Comparison of ENCODE assay signal across 21 cellular contexts in the genomic region with DNA sequence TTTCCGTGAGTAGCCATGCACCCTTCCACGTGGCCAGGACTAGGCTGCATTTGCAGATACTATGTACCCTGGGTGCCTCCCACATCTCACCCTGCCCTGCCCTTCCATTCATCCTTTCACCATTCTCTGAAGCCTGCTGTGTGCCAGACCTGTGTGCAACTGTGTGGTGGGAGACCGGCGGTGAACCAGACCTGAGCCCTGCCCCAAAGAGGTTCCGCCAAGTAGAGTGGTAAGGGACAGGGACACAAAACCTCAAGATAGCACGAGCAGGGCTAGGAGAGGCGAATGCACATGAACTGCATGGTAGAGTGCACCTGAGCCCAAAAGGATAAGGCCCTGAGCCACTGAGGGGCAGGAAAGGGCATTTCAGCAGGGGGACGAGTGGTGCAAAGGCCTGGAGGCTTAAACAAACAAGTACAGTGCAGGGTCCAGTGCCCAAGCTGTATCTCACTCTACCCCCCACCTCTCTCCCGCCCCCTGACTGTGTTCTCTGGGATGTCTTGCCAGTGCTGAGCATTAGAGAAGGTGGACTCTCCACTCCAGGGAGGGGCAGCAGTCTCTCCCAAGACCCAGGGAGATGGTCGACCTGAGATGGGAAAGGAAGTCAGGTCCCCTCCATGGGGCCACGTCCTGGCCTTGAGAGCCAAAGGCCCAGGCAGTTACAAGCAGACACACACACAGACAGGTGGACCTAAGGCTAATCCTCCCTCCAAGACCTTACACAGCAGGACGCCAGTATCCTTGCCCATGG. TPM values are rescaled to one million over a fixed set of nuclear protein-coding genes. Genes with fewer than 3 reads are reported as not detected.
A peak's percentile ranks its signal among the peaks of the same experiment; 100 is the strongest.
DNase-seq lines count a peak whose midpoint lies in the region; ATAC-seq, FAIRE-seq and TF ChIP-seq lines count a peak whose summit lies in the region.
"Had no signal": no experiment of that assay in that cellular context is flagged by ENCODE, and none has a peak within 500 bp of the region (broad histone marks: within the 10 kb centered on the region; RNA-seq: fewer than 3 reads in every experiment).

No MANE protein-coding gene starts in this region.

- H3K4me1 Mint-ChIP-seq in stimulated activated effector memory CD8-positive, alpha-beta T cell treated with anti-CD3 and anti-CD28 coated beads, Interleukin-12 subunit alpha, Interleukin-12 subunit beta, amount 100 ng/mL, for 72 hours, result peaks cover 32% of the 10 kb centered on the region
- H3K4me1 Mint-ChIP-seq in endothelial cell (ENCODE audit: unreplicated experiment), result no peaks in the 10 kb centered on the region

- H2BK5ac ChIP-seq in H1 (ENCODE audit: low read depth, low read length), result no peak overlapping the region

- intact Hi-C loops in right lobe of liver (cut with DNase I), result no loop called here

- H3K36me3 ChIP-seq in H1 (ENCODE audit: control insufficient read depth in 2 of 4, insufficient read depth in 4 of 4, low read length in 3 of 4), result no peaks in the 10 kb centered on the region
- H3K36me3 ChIP-seq in right lobe of liver, result peaks cover 0 to 14% (median 3%) of the 10 kb centered on the region in 4 donors
- H3K36me3 ChIP-seq: BLaER1, MG63 had no signal

- no peak overlapping the region for H2BK20ac ChIP-seq in H1 (ENCODE audit: low read length)

- H3K4me1 ChIP-seq in H1 (replicated peaks in 1 of 4; ENCODE audit: control insufficient read depth in 3 of 4, insufficient read depth in 4 of 4, low read length in 3 of 4) (peaks cover 0 to 26% (median 16%) of the 10 kb centered on the region in 4 experiments; a peak in 6 of 7 replicates), right lobe of liver (peaks cover 0 to 74% (median 21%) of the 10 kb centered on the region in 4 donors)

- no peak overlapping the region for H2BK120ac ChIP-seq in H1 (replicated peaks; ENCODE audit: low read depth, low read length)

- H3K79me2 ChIP-seq in H1 (ENCODE audit: control insufficient read depth in 1 of 2, insufficient read depth in 2 of 2, low read length in 2 of 2), result no peaks in the 10 kb centered on the region

- TF ChIP-seq EP300 in H1 (IDR thresholded peaks at IDR 0.05; ENCODE audit: borderline replicate concordance in 1 of 2, low read depth in 2 of 2, low read length in 2 of 2), result no peak

- peak overlapping the region; percentile 82; the same call in 1 of the 2 replicates for H2BK12ac ChIP-seq in H1 (ENCODE audit: low read depth, low read length)

- POLR2A ChIA-PET in H1 (lab: Charles Lee; ENCODE audit: partially characterized antibody), result interaction anchor here (0.6 to 2.6 kb wide), 4 partner anchors 9 to 422 kb away, joined by 4 to 10 read pairs (median 4); no protein-coding TSS in a partner anchor

- no peak overlapping the region for H3K4me3 Mint-ChIP-seq in stimulated activated effector memory CD8-positive, alpha-beta T cell treated with anti-CD3 and anti-CD28 coated beads, Interleukin-12 subunit alpha, Interleukin-12 subunit beta, amount 100 ng/mL, for 72 hours
- H3K4me3 Mint-ChIP-seq in endothelial cell (ENCODE audit: unreplicated experiment), result no peak overlapping the region
- H3K4me3 Mint-ChIP-seq: CD4-positive, alpha-beta T cell; HFFc6 had no signal

- H2AK5ac ChIP-seq in H1 (ENCODE audit: low read depth, low read length), result no peak overlapping the region

- no peak overlapping the region for H3K14ac ChIP-seq in H1 (ENCODE audit: insufficient read length)

- H3K27me3 ChIP-seq in H1 (replicated peaks in 1 of 4; ENCODE audit: control insufficient read depth in 3 of 4, extremely low read depth in 1 of 4, insufficient read depth in 3 of 4, low read length in 3 of 4) (no peaks in the 10 kb centered on the region), right lobe of liver (no peaks in the 10 kb centered on the region)
- H3K27me3 ChIP-seq: BLaER1, MG63 had no signal

- H3K27me3 Mint-ChIP-seq in endothelial cell (ENCODE audit: unreplicated experiment), result peaks cover 9% of the 10 kb centered on the region
- H3K27me3 Mint-ChIP-seq: CD4-positive, alpha-beta T cell had no signal

- no peaks in the 10 kb centered on the region for H4K20me1 ChIP-seq in H1 (replicated peaks in 1 of 2; ENCODE audit: control insufficient read depth in 1 of 2, insufficient read depth in 2 of 2, low read length in 2 of 2)
- H4K20me1 ChIP-seq: BLaER1 had no signal

- H3K79me1 ChIP-seq in H1 (ENCODE audit: low read depth, low read length), result peaks cover 3% of the 10 kb centered on the region

- H3K9ac ChIP-seq in H1 (replicated peaks in 1 of 4; ENCODE audit: extremely low read depth in 1 of 4, low read depth in 3 of 4, low read length in 3 of 4), result no peak overlapping the region; a peak in 1 of 7 replicates
- H3K9ac ChIP-seq: BLaER1 had no signal

- TF ChIP-seq POLR2A in H1 (IDR thresholded peaks at IDR 0.05; ENCODE audit: control extremely low read depth in 1 of 2, low read depth in 2 of 2, low read length in 2 of 2), result no peak
- TF ChIP-seq POLR2A in right lobe of liver (IDR thresholded peaks at IDR 0.05), result no peak

- H4K5ac ChIP-seq in H1 (ENCODE audit: insufficient read length, low read depth, low read length), result no peak overlapping the region

- no peaks in the 10 kb centered on the region for H3K23me2 ChIP-seq in H1 (ENCODE audit: low read depth, low read length)

- DNase-seq in DMS79 treated with DMSO at 0.1 percent for 48 hours (lab: John Stamatoyannopoulos, UW), result peak; percentile 10
- DNase-seq in DMS79 (lab: John Stamatoyannopoulos, UW), result no peak
- no peak for DNase-seq in H1 (ENCODE audit: low read depth in 1 of 2, low spot score in 2 of 2)
- DNase-seq in right lobe of liver, result peak in 1 of 3 donors; percentile 76
- DNase-seq in stimulated activated effector memory CD8-positive, alpha-beta T cell treated with anti-CD3 and anti-CD28 coated beads, Interleukin-12 subunit alpha, Interleukin-12 subunit beta, amount 100 ng/mL, for 72 hours (ENCODE audit: low spot score in 2 of 2), result no peak
- no peak for DNase-seq in NCI-H1694 (lab: John Stamatoyannopoulos, UW)
- no peak for DNase-seq in endothelial cell (ENCODE audit: low spot score)
- DNase-seq: ACHN; CD4-positive, alpha-beta T cell; COR-L47; DMS 273 treated with DMSO at 0.1 percent for 48 hours; HFFc6; MG63; NCI-H1417 treated with DMSO at 0.1 percent for 48 hours; NCI-H1930; NCI-H510A; Right ventricle myocardium superior had no signal

- no peak for TF ChIP-seq RAD21 in H1 (IDR thresholded peaks at IDR 0.05 in 1 of 2, conservative IDR thresholded peaks at IDR 0.05 in 1 of 2; ENCODE audit: low read depth in 2 of 2, low read length in 2 of 2)

- H3K18ac ChIP-seq in H1 (ENCODE audit: extremely low read depth, low read length), result no peak overlapping the region

- TF ChIP-seq CTCF in H1 (IDR thresholded peaks at IDR 0.05; ENCODE audit: control extremely low read depth in 1 of 3, insufficient read depth in 1 of 3, low read depth in 1 of 3, low read length in 3 of 3) (no peak), right lobe of liver (IDR thresholded peaks at IDR 0.05) (no peak), endothelial cell (IDR thresholded peaks at IDR 0.05; ENCODE audit: unreplicated experiment) (no peak)

- no peak overlapping the region for H3K4ac ChIP-seq in H1 (replicated peaks; ENCODE audit: insufficient read length, low read depth, low read length)

- no peak overlapping the region for H3K4me3 ChIP-seq in H1 (ENCODE audit: extremely low read depth in 1 of 4, insufficient read depth in 2 of 4, low read depth in 3 of 4, low read length in 4 of 4)
- no peak overlapping the region for H3K4me3 ChIP-seq in right lobe of liver
- H3K4me3 ChIP-seq: BLaER1, MG63 had no signal

- no peaks in the 10 kb centered on the region for H3K9me3 ChIP-seq in H1 (ENCODE audit: insufficient read depth in 2 of 2, low read depth in 1 of 2, low read length in 1 of 2)
- no peaks in the 10 kb centered on the region for H3K9me3 ChIP-seq in right lobe of liver
- H3K9me3 ChIP-seq: BLaER1 had no signal

- peak overlapping the region; percentile 40 for H3K27ac Mint-ChIP-seq in stimulated activated effector memory CD8-positive, alpha-beta T cell treated with anti-CD3 and anti-CD28 coated beads, Interleukin-12 subunit alpha, Interleukin-12 subunit beta, amount 100 ng/mL, for 72 hours
- H3K27ac Mint-ChIP-seq in endothelial cell (ENCODE audit: unreplicated experiment), result no peak overlapping the region
- H3K27ac Mint-ChIP-seq: CD4-positive, alpha-beta T cell; HFFc6 had no signal

- FAIRE-seq in H1 (lab: Jason Lieb, UNC), result no peak
- FAIRE-seq: GM12891 had no signal

- ATAC-seq in right lobe of liver (peak; percentile 62 to 83 (median 80)), GM18511 (IDR thresholded peaks at IDR 0.05; ENCODE audit: unreplicated experiment) (no peak)
- ATAC-seq in stimulated activated effector memory CD8-positive, alpha-beta T cell treated with anti-CD3 and anti-CD28 coated beads, Interleukin-12 subunit alpha, Interleukin-12 subunit beta, amount 100 ng/mL, for 72 hours, result no peak

- H2AFZ ChIP-seq in H1 (ENCODE audit: low read length), result no peak overlapping the region

- CTCF ChIA-PET in H1 (lab: Charles Lee; ENCODE audit: partially characterized antibody), result interaction anchor here (0.6 to 3.2 kb wide), 13 partner anchors 8 to 63 kb away, joined by 3 to 21 read pairs (median 4); a partner anchor contains a TSS

- H3K36me3 Mint-ChIP-seq in stimulated activated effector memory CD8-positive, alpha-beta T cell treated with anti-CD3 and anti-CD28 coated beads, Interleukin-12 subunit alpha, Interleukin-12 subunit beta, amount 100 ng/mL, for 72 hours, result no peaks in the 10 kb centered on the region
- H3K36me3 Mint-ChIP-seq in endothelial cell (ENCODE audit: low read depth, unreplicated experiment), result no peaks in the 10 kb centered on the region

- no peak overlapping the region for H3K23ac ChIP-seq in H1 (ENCODE audit: insufficient read length)

- WGBS in H1 (ENCODE audit: extremely low coverage in 1 of 2, insufficient coverage in 1 of 2, insufficient read length in 1 of 2, insufficient replicate concordance in 2 of 2, low coverage in 1 of 2, low lambda C conversion rate in 2 of 2, missing lambda C conversion rate in 1 of 2), 2 experiments, result 86% methylated on average over 12 of the region's 12 CpGs; no CpG with 5 or more reads in 1 of the 2 experiments
- WGBS in right lobe of liver (ENCODE audit: insufficient coverage, low coverage, low lambda C conversion rate, missing lambda C conversion rate), result 21% methylated on average over 6 of the region's 12 CpGs

- H3K9me3 Mint-ChIP-seq in stimulated activated effector memory CD8-positive, alpha-beta T cell treated with anti-CD3 and anti-CD28 coated beads, Interleukin-12 subunit alpha, Interleukin-12 subunit beta, amount 100 ng/mL, for 72 hours, result no peaks in the 10 kb centered on the region
- H3K9me3 Mint-ChIP-seq in endothelial cell (ENCODE audit: unreplicated experiment), result no peaks in the 10 kb centered on the region
- H3K9me3 Mint-ChIP-seq: CD4-positive, alpha-beta T cell had no signal

- no peak overlapping the region for H3K4me2 ChIP-seq in H1 (ENCODE audit: insufficient read depth in 1 of 2, low read depth in 2 of 2, low read length in 2 of 2)
- H3K4me2 ChIP-seq: BLaER1 had no signal

- peak overlapping the region; percentile 48; the same call in 1 of the 2 replicates for H4K8ac ChIP-seq in H1 (ENCODE audit: extremely low read depth, insufficient read depth, low read length)

- no peak overlapping the region for H3K56ac ChIP-seq in H1 (replicated peaks; ENCODE audit: insufficient read length, low read depth, low read length)

- H2BK15ac ChIP-seq in H1 (ENCODE audit: low read length), result 0 out of 2 replicates have a peak overlapping the region, but pooled peaks have one; percentile 63

- H3K27ac ChIP-seq in H1 (ENCODE audit: low read depth, low read length) (no peak overlapping the region), right lobe of liver (peak overlapping the region in 1 of 3 donors; percentile 49)
- H3K27ac ChIP-seq: 22Rv1, BLaER1 had no signal

- H4K91ac ChIP-seq in H1 (replicated peaks; ENCODE audit: insufficient read length, low read length), result peak overlapping the region; percentile 25

RNA-seq across cellular contexts. Expression of a gene that starts 14.1 kb away (rescaled TPM):
- 59.5 and 61.6 TPM in 2 replicates for total RNA-seq in H1 (2021; fragmentation: NEBNext Ultra II Directional; extraction: Animal tissue kit (Norgen Biotek cat#: 25700))
- polyA plus RNA-seq in H1 (2011; rRNA removed), result 25.7 and 39.9 TPM in 2 replicates
- 34.5 TPM for polyA plus RNA-seq in H1 (2011; cell fraction: cytosol; rRNA removed)
- polyA plus RNA-seq in H1 (2011; cell fraction: nucleus; rRNA removed), result 123 TPM
- polyA plus RNA-seq in H1 (2012, experiment 1 of 2), result 39.5 to 54.2 TPM (median 51.4 TPM) in 4 replicates
- polyA plus RNA-seq in H1 (2012, experiment 2 of 2), result 53.3 TPM
- polyA plus RNA-seq in H1 (2013, experiment 1 of 2), result 28.7 TPM
- polyA plus RNA-seq in H1 (2013, experiment 2 of 2), result 25.5 TPM
- polyA minus RNA-seq in H1 (2011; rRNA and poly(A)+ RNA removed), result 39.5 and 45.8 TPM in 2 replicates
- 52.5 TPM for polyA minus RNA-seq in H1 (2011; cell fraction: cytosol; rRNA and poly(A)+ RNA removed)
- 66.4 TPM for polyA minus RNA-seq in H1 (2011; cell fraction: nucleus; rRNA and poly(A)+ RNA removed)
- total RNA-seq in right lobe of liver (10 to 100 TPM; 32.9 to 76.7 (median 41.2) TPM), endothelial cell (ENCODE audit: unreplicated experiment) (55.1 TPM)

RNA-seq across cellular contexts. Expression of a gene that starts 27.5 kb away (rescaled TPM):
- 23.7 and 25.3 TPM in 2 replicates for total RNA-seq in H1 (2021; fragmentation: NEBNext Ultra II Directional; extraction: Animal tissue kit (Norgen Biotek cat#: 25700))
- 35.7 and 57.1 TPM in 2 replicates for polyA plus RNA-seq in H1 (2011; rRNA removed)
- 41.5 TPM for polyA plus RNA-seq in H1 (2011; cell fraction: cytosol; rRNA removed)
- 74.6 TPM for polyA plus RNA-seq in H1 (2011; cell fraction: nucleus; rRNA removed)
- 26.5 to 39.2 TPM (median 33.0 TPM) in 4 replicates for polyA plus RNA-seq in H1 (2012, experiment 1 of 2)
- 26.5 TPM for polyA plus RNA-seq in H1 (2012, experiment 2 of 2)
- 16.4 TPM for polyA plus RNA-seq in H1 (2013, experiment 1 of 2)
- 14.7 TPM for polyA plus RNA-seq in H1 (2013, experiment 2 of 2)
- polyA minus RNA-seq in H1 (2011; rRNA and poly(A)+ RNA removed), result 31.9 and 36.2 TPM in 2 replicates
- 19.2 TPM for polyA minus RNA-seq in H1 (2011; cell fraction: cytosol; rRNA and poly(A)+ RNA removed)
- polyA minus RNA-seq in H1 (2011; cell fraction: nucleus; rRNA and poly(A)+ RNA removed), result 19.1 TPM
- total RNA-seq in right lobe of liver (100 to 1,000 TPM; 282 to 525 (median 330) TPM), endothelial cell (ENCODE audit: unreplicated experiment) (13.4 TPM)

RNA-seq across cellular contexts. Expression of a gene that starts 47.9 kb away (rescaled TPM):
- total RNA-seq in H1 (2021; fragmentation: NEBNext Ultra II Directional; extraction: Animal tissue kit (Norgen Biotek cat#: 25700)), result 11.0 and 11.7 TPM in 2 replicates
- polyA plus RNA-seq in H1 (2011; rRNA removed), result 18.5 and 23.4 TPM in 2 replicates
- polyA plus RNA-seq in H1 (2011; cell fraction: cytosol; rRNA removed), result 26.6 TPM
- 154 TPM for polyA plus RNA-seq in H1 (2011; cell fraction: nucleus; rRNA removed)
- 11.4 to 21.9 TPM (median 16.3 TPM) in 4 replicates for polyA plus RNA-seq in H1 (2012, experiment 1 of 2)
- 6.5 TPM for polyA plus RNA-seq in H1 (2012, experiment 2 of 2)
- 7.1 TPM for polyA plus RNA-seq in H1 (2013, experiment 1 of 2)
- 6.3 TPM for polyA plus RNA-seq in H1 (2013, experiment 2 of 2)
- polyA minus RNA-seq in H1 (2011; rRNA and poly(A)+ RNA removed), result 15.4 and 15.5 TPM in 2 replicates
- polyA minus RNA-seq in H1 (2011; cell fraction: cytosol; rRNA and poly(A)+ RNA removed), result 7.7 TPM
- polyA minus RNA-seq in H1 (2011; cell fraction: nucleus; rRNA and poly(A)+ RNA removed), result 34.3 TPM
- total RNA-seq in right lobe of liver (10 to 100 TPM in 5 of 6 experiments, 1 to 10 TPM in 1; 8.6 to 23.8 (median 15.4) TPM), endothelial cell (ENCODE audit: unreplicated experiment) (51.0 TPM)

Comparison
In these comparisons a context has a peak if more than half of its experiments do, and no peak if none do; other contexts are left out.
1. ATAC-seq: peak in right lobe of liver (4 of 4); none in stimulated activated effector memory CD8-positive, alpha-beta T cell treated with anti-CD3 and anti-CD28 coated beads, Interleukin-12 subunit alpha, Interleukin-12 subunit beta, amount 100 ng/mL, for 72 hours (single experiment) and GM18511 (single experiment).
2. RNA of a gene that starts 27.5 kb away (total RNA-seq): 282 to 525 TPM in right lobe of liver; 23.7 to 25.3 TPM in H1 and 13.4 TPM in endothelial cell (single experiment); every median in the first group is over 10 times any median in the second.